20 cellular contexts compared by ENCODE assay signal in the genomic region with DNA sequence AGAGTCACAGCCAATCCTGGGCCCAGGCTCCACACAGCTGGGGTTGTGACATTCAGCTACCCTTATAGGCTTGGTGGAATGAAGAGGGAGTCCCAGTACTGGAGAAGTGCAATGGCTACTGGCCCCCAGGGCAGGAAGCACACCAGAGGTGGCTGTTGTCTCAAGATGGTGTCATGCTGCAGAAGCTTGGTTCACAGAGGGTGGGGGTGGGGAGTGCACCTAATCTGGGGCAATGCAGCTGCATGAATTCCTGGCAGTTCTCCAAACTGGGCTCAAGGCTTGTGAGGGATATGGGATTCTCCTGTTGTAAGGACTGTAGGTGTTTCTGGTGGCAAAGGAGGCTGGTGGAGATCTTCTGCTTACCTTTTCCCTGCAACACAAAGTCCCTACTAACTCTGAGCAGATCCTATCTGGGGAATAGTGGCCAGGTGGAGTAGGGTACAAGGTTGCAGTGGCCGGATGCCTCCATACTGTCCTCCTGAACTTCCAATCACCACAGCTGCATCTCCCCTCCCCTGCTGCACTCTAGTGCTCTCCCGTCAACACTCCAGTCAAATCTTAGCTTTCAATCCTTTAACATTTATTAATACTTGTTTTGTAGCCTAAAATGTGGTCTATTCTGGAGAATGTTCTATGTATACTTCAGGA. TPM values are rescaled to one million over a fixed set of nuclear protein-coding genes. Genes with fewer than 3 reads are reported as not detected.
DNase-seq lines count a peak whose midpoint lies in the region; ATAC-seq and TF ChIP-seq lines count a peak whose summit lies in the region.
"Had no signal": no experiment of that assay in that cellular context is flagged by ENCODE, and none has a peak within 500 bp of the region (broad histone marks: within the 10 kb centered on the region; RNA-seq: fewer than 3 reads in every experiment).

No MANE protein-coding gene starts in this region.

- H3K14ac ChIP-seq in neuronal stem cell (ENCODE audit: low read length) = no peak overlapping the region

- peak overlapping the region; percentile 63 for H3K9ac ChIP-seq in neuronal stem cell (ENCODE audit: low read depth, low read length, poor library complexity)
- H3K9ac ChIP-seq: parathyroid adenoma had no signal

- H2BK15ac ChIP-seq in neuronal stem cell (ENCODE audit: low read length) = no peak overlapping the region

- no peak overlapping the region for H4K91ac ChIP-seq in neuronal stem cell (ENCODE audit: low read depth, low read length, poor library complexity)

- H3K23ac ChIP-seq in neuronal stem cell (ENCODE audit: low read depth, low read length, poor library complexity) = no peak overlapping the region

- no peak overlapping the region for H3K4me3 Mint-ChIP-seq in Caco-2 (ENCODE audit: unreplicated experiment)
- H3K4me3 Mint-ChIP-seq: activated naive CD8-positive, alpha-beta T cell treated with anti-CD3 and anti-CD28 coated beads for 36 hours; naive B cell had no signal

- no CpG with 5 or more reads among the region's 2 CpGs for WGBS in neuronal stem cell (ENCODE audit: extremely low coverage in 2 of 2, insufficient read length in 2 of 2, insufficient replicate concordance in 1 of 2), 2 donors

- no peak overlapping the region for H4K8ac ChIP-seq in neuronal stem cell (ENCODE audit: low read depth, low read length)

- no peak overlapping the region for H2BK120ac ChIP-seq in neuronal stem cell (ENCODE audit: low read depth, low read length)

- intact Hi-C loops in Caco-2 (cut with micrococcal nuclease; ENCODE audit: unreplicated experiment) = no loop called here

- H3K36me3 ChIP-seq in neuronal stem cell (replicated peaks in 1 of 2; ENCODE audit: control insufficient read depth in 2 of 2, insufficient read depth in 2 of 2, low read length in 2 of 2) = no peaks in the 10 kb centered on the region
- no peaks in the 10 kb centered on the region for H3K36me3 ChIP-seq in Caco-2 (ENCODE audit: control insufficient read depth, insufficient read depth, low read length)
- H3K36me3 ChIP-seq: brain microvascular endothelial cell, esophagus squamous epithelium, lower lobe of right lung, spleen had no signal

- TF ChIP-seq CTCF in cardiac fibroblast (IDR thresholded peaks at IDR 0.05; ENCODE audit: low read depth, low read length) (no peak), Caco-2 (IDR thresholded peaks at IDR 0.05; ENCODE audit: insufficient read depth in 1 of 2, low read depth in 1 of 2, low read length in 1 of 2, severe bottlenecking in 1 of 2, unreplicated experiment in 1 of 2) (no peak)

- no peak overlapping the region for H2BK5ac ChIP-seq in neuronal stem cell (ENCODE audit: low read length)

- no peak overlapping the region for H3K4ac ChIP-seq in neuronal stem cell (ENCODE audit: low read length)

- no peaks in the 10 kb centered on the region for H3K27me3 Mint-ChIP-seq in Caco-2 (ENCODE audit: insufficient read depth, unreplicated experiment)

- H2AK5ac ChIP-seq in neuronal stem cell (ENCODE audit: low read depth, low read length) = no peak overlapping the region

- no peak overlapping the region for H2AFZ ChIP-seq in neuronal stem cell (ENCODE audit: low read length)
- H2AFZ ChIP-seq: parathyroid adenoma had no signal

- H3K4me1 ChIP-seq in neuronal stem cell (ENCODE audit: control insufficient read depth in 2 of 2, insufficient read depth in 1 of 2, low read depth in 1 of 2, low read length in 2 of 2) = no peaks in the 10 kb centered on the region
- H3K4me1 ChIP-seq in Caco-2 = no peaks in the 10 kb centered on the region
- H3K4me1 ChIP-seq: esophagus squamous epithelium, lower lobe of right lung, parathyroid adenoma, spleen had no signal

- H3K9me3 ChIP-seq in neuronal stem cell (replicated peaks in 1 of 2; ENCODE audit: control insufficient read depth in 2 of 2, insufficient read depth in 1 of 2, low read depth in 1 of 2, low read length in 2 of 2) = peaks cover 7 to 22% of the 10 kb centered on the region in 2 donors
- H3K9me3 ChIP-seq in Caco-2 = peaks cover 29% of the 10 kb centered on the region

- peak; percentile 55 for DNase-seq in ELF-1 (ENCODE audit: low read depth, low spot score)
- DNase-seq in LHCN-M2 (ENCODE audit: low read depth) = peak; percentile 7
- DNase-seq in cardiac fibroblast (ENCODE audit: low read depth in 2 of 2) = peak; percentile 9 to 18
- no peak for DNase-seq in neuronal stem cell (ENCODE audit: low spot score)
- no peak for DNase-seq in mucosa of gallbladder (ENCODE audit: low spot score)
- no peak for DNase-seq in Caco-2
- DNase-seq: activated CD8-positive, alpha-beta memory T cell treated with anti-CD3 and anti-CD28 coated beads for 24 hours; activated naive CD8-positive, alpha-beta T cell treated with anti-CD3 and anti-CD28 coated beads for 36 hours; AML-193; brain microvascular endothelial cell; Calu3; esophagus squamous epithelium; GF-D8; lower lobe of right lung; naive B cell; NCI-H226; spleen had no signal

- H3K27ac ChIP-seq in neuronal stem cell (replicated peaks; ENCODE audit: low read length) = no peak overlapping the region
- H3K27ac ChIP-seq: brain microvascular endothelial cell, esophagus squamous epithelium, lower lobe of right lung, parathyroid adenoma, spleen had no signal

- CTCF ChIA-PET in Caco-2 (lab: Charles Lee) = no interaction called here

- no peak overlapping the region for H2BK12ac ChIP-seq in neuronal stem cell (ENCODE audit: low read length)

- H3K18ac ChIP-seq in neuronal stem cell (ENCODE audit: low read length) = no peak overlapping the region

- peaks cover 36% of the 10 kb centered on the region for H3K9me3 Mint-ChIP-seq in Caco-2 (ENCODE audit: unreplicated experiment)

- no peak overlapping the region for H3K27ac Mint-ChIP-seq in Caco-2 (ENCODE audit: unreplicated experiment)
- H3K27ac Mint-ChIP-seq: activated naive CD8-positive, alpha-beta T cell treated with anti-CD3 and anti-CD28 coated beads for 36 hours had no signal

- no peaks in the 10 kb centered on the region for H3K27me3 ChIP-seq in neuronal stem cell (ENCODE audit: control insufficient read depth in 3 of 3, insufficient read depth in 3 of 3, low read depth in 1 of 3, low read length in 3 of 3)
- H3K27me3 ChIP-seq in Caco-2 (replicated peaks; ENCODE audit: control insufficient read depth, insufficient read depth, low read length) = no peaks in the 10 kb centered on the region
- H3K27me3 ChIP-seq: brain microvascular endothelial cell had no signal

- H3K36me3 Mint-ChIP-seq in Caco-2 (ENCODE audit: insufficient read depth, unreplicated experiment) = no peaks in the 10 kb centered on the region

- POLR2A ChIA-PET in Caco-2 (lab: Charles Lee) = no interaction called here

- no peak overlapping the region for H3K4me2 ChIP-seq in neuronal stem cell (ENCODE audit: insufficient read depth, low read length, poor library complexity, severe bottlenecking)

- no peaks in the 10 kb centered on the region for H3K4me1 Mint-ChIP-seq in Caco-2 (ENCODE audit: low read depth, unreplicated experiment)
- H3K4me1 Mint-ChIP-seq: activated naive CD8-positive, alpha-beta T cell treated with anti-CD3 and anti-CD28 coated beads for 36 hours; naive B cell had no signal

- no peaks in the 10 kb centered on the region for H3K79me1 ChIP-seq in neuronal stem cell (ENCODE audit: low read depth, low read length)

- no peak for ATAC-seq in GM18868 (IDR thresholded peaks at IDR 0.05; ENCODE audit: unreplicated experiment)

- no TSS peak for BruUV-seq in Caco-2 (replicated peaks; lab: Mats Ljungman, UMichigan)

- H3K4me3 ChIP-seq in cardiac fibroblast (replicated peaks in 1 of 2; ENCODE audit: low read depth in 2 of 2, low read length in 2 of 2) = no peak overlapping the region
- H3K4me3 ChIP-seq in neuronal stem cell (ENCODE audit: low read length in 2 of 2) = no peak overlapping the region
- no peak overlapping the region for H3K4me3 ChIP-seq in Caco-2 (ENCODE audit: low read depth, low read length)
- H3K4me3 ChIP-seq: esophagus squamous epithelium, lower lobe of right lung, spleen had no signal

RNA-seq across cellular contexts. Expression of gene PLA2G12B, which starts 27.4 kb away (rescaled TPM):
- total RNA-seq in LHCN-M2 (2014; rRNA removed) (not detected in 2 replicates), mucosa of gallbladder (not detected), Caco-2 (2022) (16.8 and 17.8 TPM in 2 replicates)
- polyA plus RNA-seq in LHCN-M2 (2012) = not detected
- 0.22 TPM for polyA plus RNA-seq in neuronal stem cell (2013, experiment 1 of 2)
- polyA plus RNA-seq in neuronal stem cell (2013, experiment 2 of 2) = 0.24 TPM
- total RNA-seq: activated naive CD8-positive, alpha-beta T cell treated with anti-CD3 and anti-CD28 coated beads for 36 hours; Calu3; esophagus squamous epithelium; SK-MEL-5; spleen had no signal

Comparison
In these comparisons a context has a peak if more than half of its experiments do, and no peak if none do; other contexts are left out.
1. DNase-seq: peak in ELF-1 (single experiment), LHCN-M2 (single experiment) and cardiac fibroblast (2 of 2); none in neuronal stem cell (single experiment), mucosa of gallbladder (single experiment) and Caco-2 (0 of 2).
2. RNA of gene PLA2G12B, which starts 27.4 kb away (total RNA-seq): 16.8 to 17.8 TPM in Caco-2; not detected in mucosa of gallbladder (single experiment) and not detected in LHCN-M2; every median in the first group is over 10 times any median in the second.